Comparison of ENCODE assay signal across 1 cellular context in the genomic region with DNA sequence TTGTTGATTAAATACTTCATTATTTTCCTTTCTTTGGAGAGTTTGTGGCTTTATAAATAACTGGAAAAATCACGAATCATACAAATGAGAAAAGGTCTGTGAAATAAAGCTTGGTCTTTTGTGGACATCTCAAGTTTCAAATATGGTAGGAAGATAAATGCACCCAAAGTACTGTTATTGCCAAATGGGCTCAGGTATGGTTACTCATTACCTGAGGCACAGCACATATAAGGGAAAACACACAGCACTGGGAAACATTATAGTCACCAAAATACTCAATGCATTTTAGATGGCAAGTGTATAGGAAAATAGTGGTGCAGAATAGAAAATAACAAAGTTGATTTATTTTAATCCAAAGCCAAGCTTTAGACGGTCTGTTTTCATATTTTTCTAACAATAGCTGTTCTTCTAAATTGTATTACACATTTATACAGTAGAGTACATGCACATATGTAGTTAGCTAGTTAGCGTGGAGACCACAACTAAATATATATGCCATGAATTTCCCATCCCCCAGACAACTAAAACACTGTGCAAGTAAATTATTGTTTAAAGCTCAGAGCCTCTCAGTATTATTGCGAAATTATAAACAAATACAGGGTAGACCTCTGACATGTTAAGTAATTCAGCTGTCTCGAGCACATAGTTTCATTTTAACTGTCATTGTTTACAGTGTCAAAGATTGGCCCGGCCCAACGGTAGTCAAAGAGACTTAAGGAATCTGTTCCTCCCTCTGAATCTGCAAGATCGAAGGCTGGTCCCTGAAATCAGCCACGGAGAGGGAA.
TF ChIP-seq lines count a peak whose summit lies in the region.

No MANE protein-coding gene starts in this region.

TF ChIP-seq in GM12878, 131 proteins besides CTCF, POLR2A, EP300 and RAD21 (continued from another document):
- TF ChIP-seq, protein P1, sequence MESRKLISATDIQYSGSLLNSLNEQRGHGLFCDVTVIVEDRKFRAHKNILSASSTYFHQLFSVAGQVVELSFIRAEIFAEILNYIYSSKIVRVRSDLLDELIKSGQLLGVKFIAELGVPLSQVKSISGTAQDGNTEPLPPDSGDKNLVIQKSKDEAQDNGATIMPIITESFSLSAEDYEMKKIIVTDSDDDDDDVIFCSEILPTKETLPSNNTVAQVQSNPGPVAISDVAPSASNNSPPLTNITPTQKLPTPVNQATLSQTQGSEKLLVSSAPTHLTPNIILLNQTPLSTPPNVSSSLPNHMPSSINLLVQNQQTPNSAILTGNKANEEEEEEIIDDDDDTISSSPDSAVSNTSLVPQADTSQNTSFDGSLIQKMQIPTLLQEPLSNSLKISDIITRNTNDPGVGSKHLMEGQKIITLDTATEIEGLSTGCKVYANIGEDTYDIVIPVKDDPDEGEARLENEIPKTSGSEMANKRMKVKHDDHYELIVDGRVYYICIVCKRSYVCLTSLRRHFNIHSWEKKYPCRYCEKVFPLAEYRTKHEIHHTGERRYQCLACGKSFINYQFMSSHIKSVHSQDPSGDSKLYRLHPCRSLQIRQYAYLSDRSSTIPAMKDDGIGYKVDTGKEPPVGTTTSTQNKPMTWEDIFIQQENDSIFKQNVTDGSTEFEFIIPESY (IDR thresholded peaks at IDR 0.05): no peak
- TF ChIP-seq RB1 (IDR thresholded peaks at IDR 0.05; ENCODE audit: borderline replicate concordance) (no peak), CHD1 (IDR thresholded peaks at IDR 0.05; ENCODE audit: low read depth, low read length) (no peak; the same call in 1 of the 2 replicates), E2F8 (IDR thresholded peaks at IDR 0.05; ENCODE audit: low read depth, partially characterized antibody) (no peak)
